ENCODE assay signal across 11 cellular contexts in genomic region chr6:170177383-170178265, GRCh38.
DNase-seq lines count a peak whose midpoint lies in the region; ATAC-seq and TF ChIP-seq lines count a peak whose summit lies in the region.
"Had no signal": no experiment of that assay in that cellular context is flagged by ENCODE, and none has a peak within 500 bp of the region (broad histone marks: within the 10 kb centered on the region; RNA-seq: fewer than 3 reads in every experiment).

No MANE protein-coding gene starts in this region.

- no TSS peak for BruUV-seq in Caco-2 (replicated peaks; lab: Mats Ljungman, UMichigan)

- no peak overlapping the region for H3K4me3 Mint-ChIP-seq in Caco-2 (ENCODE audit: unreplicated experiment)
- H3K4me3 Mint-ChIP-seq in activated naive CD8-positive, alpha-beta T cell treated with anti-CD3 and anti-CD28 coated beads, Interleukin-2, amount 10 ng/mL, durations not matched to agents 7 days and 5 days = no peak overlapping the region
- H3K4me3 Mint-ChIP-seq in naive thymus-derived CD8-positive, alpha-beta T cell = peak overlapping the region in 4 of 10 donors; percentile 5 to 32 (median 22)

- POLR2A ChIA-PET in Caco-2 (lab: Charles Lee) = no interaction called here
- POLR2A ChIA-PET in activated naive CD8-positive, alpha-beta T cell treated with anti-CD3 and anti-CD28 coated beads, Interleukin-2, amount 10 ng/mL, durations not matched to agents 7 days and 5 days (lab: Charles Lee) = no interaction called here
- POLR2A ChIA-PET in naive thymus-derived CD8-positive, alpha-beta T cell (lab: Charles Lee) = no interaction called here

- no peaks in the 10 kb centered on the region for H3K4me1 ChIP-seq in Caco-2

- H3K9me3 ChIP-seq in Caco-2 = no peaks in the 10 kb centered on the region
- H3K9me3 ChIP-seq: testis had no signal

- H3K36me3 ChIP-seq in Caco-2 (ENCODE audit: control insufficient read depth, insufficient read depth, low read length) = no peaks in the 10 kb centered on the region

- intact Hi-C loops in Caco-2 (cut with micrococcal nuclease; ENCODE audit: unreplicated experiment) = no loop called here

- DNase-seq in Caco-2 = peak in 1 of 2 experiments; percentile 19
- DNase-seq in GM10266 (ENCODE audit: extremely low spot score) = peak; percentile 43
- DNase-seq in activated naive CD8-positive, alpha-beta T cell treated with anti-CD3 and anti-CD28 coated beads, Interleukin-2, amount 10 ng/mL, durations not matched to agents 7 days and 5 days = peak; percentile 47
- peak in 4 of 10 donors; percentile 14 to 55 (median 40) for DNase-seq in naive thymus-derived CD8-positive, alpha-beta T cell
- no peak for DNase-seq in cortex of kidney (lab: John Stamatoyannopoulos, UW)
- no peak for DNase-seq in SIG-M5 treated with dmso at 0.1 percent for 504 hours (lab: John Stamatoyannopoulos, UW; ENCODE audit: unreplicated experiment)
- DNase-seq: activated CD4-positive, alpha-beta T cell treated with anti-CD3 and anti-CD28 coated beads, Interleukin-2, amount 50 U/mL, for 48 hours; GF-D8; testis had no signal

- CTCF ChIA-PET in Caco-2 (lab: Charles Lee) = no interaction called here

- H3K27ac Mint-ChIP-seq in Caco-2 (ENCODE audit: unreplicated experiment) = peak overlapping the region; percentile 48
- H3K27ac Mint-ChIP-seq in activated naive CD8-positive, alpha-beta T cell treated with anti-CD3 and anti-CD28 coated beads, Interleukin-2, amount 10 ng/mL, durations not matched to agents 7 days and 5 days = no peak overlapping the region
- peak overlapping the region in 2 of 10 donors; percentile 81 to 95 for H3K27ac Mint-ChIP-seq in naive thymus-derived CD8-positive, alpha-beta T cell

- H3K27me3 ChIP-seq in Caco-2 (replicated peaks; ENCODE audit: control insufficient read depth, insufficient read depth, low read length) = no peaks in the 10 kb centered on the region
- H3K27me3 ChIP-seq: testis had no signal

- peaks cover 26% of the 10 kb centered on the region for H3K36me3 Mint-ChIP-seq in Caco-2 (ENCODE audit: insufficient read depth, unreplicated experiment)
- peaks cover 2% of the 10 kb centered on the region for H3K36me3 Mint-ChIP-seq in activated naive CD8-positive, alpha-beta T cell treated with anti-CD3 and anti-CD28 coated beads, Interleukin-2, amount 10 ng/mL, durations not matched to agents 7 days and 5 days
- H3K36me3 Mint-ChIP-seq in naive thymus-derived CD8-positive, alpha-beta T cell = peaks cover 0 to 2% (median 0%) of the 10 kb centered on the region in 3 donors

- H3K27me3 Mint-ChIP-seq in Caco-2 (ENCODE audit: insufficient read depth, unreplicated experiment) = peaks cover 6% of the 10 kb centered on the region
- no peaks in the 10 kb centered on the region for H3K27me3 Mint-ChIP-seq in activated naive CD8-positive, alpha-beta T cell treated with anti-CD3 and anti-CD28 coated beads, Interleukin-2, amount 10 ng/mL, durations not matched to agents 7 days and 5 days
- H3K27me3 Mint-ChIP-seq in naive thymus-derived CD8-positive, alpha-beta T cell = peaks cover 0 to 11% (median 3%) of the 10 kb centered on the region in 5 donors

- no peaks in the 10 kb centered on the region for H3K9me3 Mint-ChIP-seq in Caco-2 (ENCODE audit: unreplicated experiment)
- peaks cover 1% of the 10 kb centered on the region for H3K9me3 Mint-ChIP-seq in activated naive CD8-positive, alpha-beta T cell treated with anti-CD3 and anti-CD28 coated beads, Interleukin-2, amount 10 ng/mL, durations not matched to agents 7 days and 5 days
- H3K9me3 Mint-ChIP-seq in naive thymus-derived CD8-positive, alpha-beta T cell = peaks cover 0 to 9% (median 0%) of the 10 kb centered on the region in 9 donors

- H3K4me3 ChIP-seq in Caco-2 (ENCODE audit: low read depth, low read length) = no peak overlapping the region

- no peak for TF ChIP-seq CTCF in Caco-2 (IDR thresholded peaks at IDR 0.05; ENCODE audit: insufficient read depth in 1 of 2, low read depth in 1 of 2, low read length in 1 of 2, severe bottlenecking in 1 of 2, unreplicated experiment in 1 of 2)
- TF ChIP-seq CTCF in GM10266 (IDR thresholded peaks at IDR 0.05; ENCODE audit: control insufficient read depth, insufficient read depth, low read depth, missing control alignments) = no peak

- ATAC-seq in activated naive CD8-positive, alpha-beta T cell treated with anti-CD3 and anti-CD28 coated beads, Interleukin-2, amount 10 ng/mL, durations not matched to agents 7 days and 5 days (ENCODE audit: low read depth) = peak; percentile 65
- peak; percentile 35 to 76 for ATAC-seq in naive thymus-derived CD8-positive, alpha-beta T cell
- ATAC-seq in HG03280 (IDR thresholded peaks at IDR 0.05; ENCODE audit: unreplicated experiment) = no peak
- no peak for ATAC-seq in HG03159 (IDR thresholded peaks at IDR 0.05; ENCODE audit: unreplicated experiment)

- H3K4me1 Mint-ChIP-seq in Caco-2 (ENCODE audit: low read depth, unreplicated experiment) = no peaks in the 10 kb centered on the region
- H3K4me1 Mint-ChIP-seq in activated naive CD8-positive, alpha-beta T cell treated with anti-CD3 and anti-CD28 coated beads, Interleukin-2, amount 10 ng/mL, durations not matched to agents 7 days and 5 days = peaks cover 4% of the 10 kb centered on the region
- peaks cover 8 to 16% (median 11%) of the 10 kb centered on the region in 4 donors for H3K4me1 Mint-ChIP-seq in naive thymus-derived CD8-positive, alpha-beta T cell

Comparison
In these comparisons a context has a peak if more than half of its experiments do, and no peak if none do; other contexts are left out.
1. DNase-seq: peak in GM10266 (single experiment) and activated naive CD8-positive, alpha-beta T cell treated with anti-CD3 and anti-CD28 coated beads, Interleukin-2, amount 10 ng/mL, durations not matched to agents 7 days and 5 days (single experiment); none in cortex of kidney (single experiment) and SIG-M5 treated with dmso at 0.1 percent for 504 hours (single experiment).
2. ATAC-seq: peak in activated naive CD8-positive, alpha-beta T cell treated with anti-CD3 and anti-CD28 coated beads, Interleukin-2, amount 10 ng/mL, durations not matched to agents 7 days and 5 days (single experiment) and naive thymus-derived CD8-positive, alpha-beta T cell (2 of 2); none in HG03280 (single experiment) and HG03159 (single experiment).